24 cellular contexts compared by ENCODE assay signal in the genomic region with DNA sequence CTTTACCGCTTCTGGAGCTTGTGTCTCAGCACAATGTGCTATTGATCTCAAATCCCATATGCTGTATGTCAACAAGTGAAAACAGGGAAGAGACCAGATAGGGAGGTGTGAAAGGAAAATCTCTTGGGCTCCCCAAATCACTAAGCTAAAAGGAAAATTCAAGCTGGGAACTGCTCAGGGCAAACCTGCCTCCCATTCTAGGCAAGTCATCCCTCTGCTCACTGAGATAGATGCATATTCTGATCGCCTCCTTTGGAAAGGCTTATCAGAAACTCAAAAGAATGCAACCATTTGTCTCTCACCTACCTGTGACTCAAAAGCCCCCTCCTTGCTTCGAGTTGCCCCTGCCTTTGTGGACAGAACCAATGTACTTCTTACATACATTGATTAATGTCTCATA.
"Had no signal": no experiment of that assay in that cellular context is flagged by ENCODE, and none has a peak within 500 bp of the region (broad histone marks: within the 10 kb centered on the region; RNA-seq: fewer than 3 reads in every experiment).

No MANE protein-coding gene starts in this region.

- H3K4me3 Mint-ChIP-seq: effector memory CD8-positive, alpha-beta T cell; naive thymus-derived CD8-positive, alpha-beta T cell; nephron progenitor cell; stimulated activated memory B cell treated with anti-CD40 and anti-IgM and Interleukin-4, amounts not matched to agents 10 μg/mL and 1 μg/mL and 100 μg/mL, for 72 hours had no signal

- H3K27ac Mint-ChIP-seq: effector memory CD8-positive, alpha-beta T cell; naive thymus-derived CD8-positive, alpha-beta T cell; nephron progenitor cell; stimulated activated memory B cell treated with anti-CD40 and anti-IgM and Interleukin-4, amounts not matched to agents 10 μg/mL and 1 μg/mL and 100 μg/mL, for 72 hours had no signal

- H3K36me3 ChIP-seq: gastroesophageal sphincter, heart left ventricle, prostate gland, right atrium auricular region, tibial artery, upper lobe of left lung, uterus had no signal

- H3K27me3 ChIP-seq: hepatocyte, right atrium auricular region, testis, tibial artery, upper lobe of left lung, uterus had no signal

- H3K27me3 Mint-ChIP-seq: stimulated activated memory B cell treated with anti-CD40 and anti-IgM and Interleukin-4, amounts not matched to agents 10 μg/mL and 1 μg/mL and 100 μg/mL, for 72 hours had no signal

- H3K4me3 ChIP-seq: gastroesophageal sphincter, heart left ventricle, hepatocyte, lung, prostate gland, right atrium auricular region, testis, tibial artery, upper lobe of left lung, uterus had no signal

- H3K4me1 Mint-ChIP-seq: naive thymus-derived CD8-positive, alpha-beta T cell; stimulated activated memory B cell treated with anti-CD40 and anti-IgM and Interleukin-4, amounts not matched to agents 10 μg/mL and 1 μg/mL and 100 μg/mL, for 72 hours had no signal

- H3K27ac ChIP-seq: gastroesophageal sphincter, heart left ventricle, hepatocyte, prostate gland, right atrium auricular region, testis, tibial artery, upper lobe of left lung had no signal

- H3K4me1 ChIP-seq: prostate gland, uterus had no signal

- ATAC-seq: effector memory CD8-positive, alpha-beta T cell; gastroesophageal sphincter; heart left ventricle; left lobe of liver; naive thymus-derived CD8-positive, alpha-beta T cell; sciatic nerve; stimulated activated memory B cell treated with anti-CD40 and anti-IgM and Interleukin-4, amounts not matched to agents 10 μg/mL and 1 μg/mL and 100 μg/mL, for 72 hours; stimulated activated naive CD8-positive, alpha-beta T cell treated with anti-CD3 and anti-CD28 coated beads, Interleukin-15, Interleukin-2, amounts not matched to agents 100 U/mL and 50 U/mL, for 24 hours had no signal

- H3K79me2 ChIP-seq: hepatocyte had no signal

- H2AFZ ChIP-seq: hepatocyte had no signal

- H3K4me2 ChIP-seq: hepatocyte had no signal

- H3K9me3 Mint-ChIP-seq: stimulated activated memory B cell treated with anti-CD40 and anti-IgM and Interleukin-4, amounts not matched to agents 10 μg/mL and 1 μg/mL and 100 μg/mL, for 72 hours had no signal

- H3K36me3 Mint-ChIP-seq: naive thymus-derived CD8-positive, alpha-beta T cell; stimulated activated memory B cell treated with anti-CD40 and anti-IgM and Interleukin-4, amounts not matched to agents 10 μg/mL and 1 μg/mL and 100 μg/mL, for 72 hours had no signal

- DNase-seq: cortex of kidney; effector memory CD8-positive, alpha-beta T cell; heart left ventricle; kidney; mesenchymal stem cell; naive thymus-derived CD8-positive, alpha-beta T cell; nephron progenitor cell; nucleus accumbens; stimulated activated CD4-positive, alpha-beta T cell treated with anti-CD3 and anti-CD28 coated beads, Interleukin-2, amount 100 ng/mL, for 24 hours; stimulated activated CD4-positive, alpha-beta T cell treated with anti-CD3 and anti-CD28 coated beads, Interleukin-4, amount 100 ng/mL, for 4 hours; stimulated activated naive CD8-positive, alpha-beta T cell treated with anti-CD3 and anti-CD28 coated beads, Interleukin-15, Interleukin-2, amounts not matched to agents 100 U/mL and 50 U/mL, for 24 hours; substantia nigra; testis; tibial artery; upper lobe of left lung; uterus had no signal
